ENCODE assay signal across 8 cellular contexts in the genomic region with DNA sequence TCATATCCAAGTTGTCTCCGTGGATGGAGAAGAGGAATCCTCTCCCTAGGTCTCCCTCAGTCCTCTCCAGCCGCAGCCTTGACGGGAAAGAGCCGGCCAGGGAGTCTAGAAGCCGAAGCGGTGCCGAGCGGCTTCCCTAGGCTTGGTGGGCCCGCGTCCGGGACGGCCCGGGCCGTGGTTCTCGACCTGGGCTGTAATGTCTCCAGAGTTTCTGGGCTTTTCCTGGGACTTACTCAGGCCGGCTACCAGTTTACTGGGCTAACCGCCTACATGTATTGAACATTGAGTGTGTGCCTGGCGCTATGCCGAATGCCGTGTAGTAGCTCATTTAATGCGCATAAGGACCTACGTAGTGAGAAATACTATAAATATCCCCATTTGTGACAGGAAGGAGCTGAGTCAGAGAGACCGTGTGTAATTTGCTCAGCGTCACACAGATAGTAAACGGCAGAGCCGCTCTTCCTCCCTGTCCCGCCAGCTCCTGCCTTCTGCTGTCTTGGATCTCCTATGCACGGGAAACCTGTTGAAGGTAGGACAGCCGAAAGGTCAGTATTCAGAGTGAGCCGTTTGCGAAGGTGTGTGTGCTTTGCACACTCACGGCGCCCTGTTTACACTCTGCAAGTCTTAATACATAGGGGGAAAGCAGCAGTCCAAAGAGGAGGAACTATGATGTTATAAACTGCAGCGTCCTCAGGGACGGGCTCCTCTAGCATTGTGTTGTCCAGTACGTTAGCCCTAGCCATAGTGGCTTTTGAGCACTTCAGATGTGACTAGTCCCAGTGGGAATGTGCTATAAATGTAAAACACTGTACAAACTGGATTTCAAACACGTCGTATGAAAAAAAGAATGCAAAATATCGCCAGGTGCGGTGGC. TPM values are rescaled to one million over a fixed set of nuclear protein-coding genes. Genes with fewer than 3 reads are reported as not detected.
DNase-seq lines count a peak whose midpoint lies in the region; ATAC-seq and TF ChIP-seq lines count a peak whose summit lies in the region.

No MANE protein-coding gene starts in this region.

- H3K27me3 ChIP-seq in BE2C (no peaks in the 10 kb centered on the region), endocrine pancreas (ENCODE audit: control insufficient read depth, insufficient read depth, low read length) (no peaks in the 10 kb centered on the region), mononuclear cell (ENCODE audit: insufficient read depth, low read length) (no peaks in the 10 kb centered on the region)

- TF ChIP-seq CTCF in BE2C (IDR thresholded peaks at IDR 0.05; ENCODE audit: low read depth, low read length): no peak

- POLR2A ChIA-PET in activated CD4-positive, alpha-beta memory T cell treated with anti-CD3 and anti-CD28 coated beads for 36 hours (lab: Charles Lee): interaction anchor here (0.6 to 2.4 kb wide), 21 partner anchors 8 to 298 kb away, joined by 3 to 28 read pairs (median 4); a partner anchor contains a TSS

- no peaks in the 10 kb centered on the region for H3K36me3 ChIP-seq in BE2C
- H3K36me3 ChIP-seq in endocrine pancreas (ENCODE audit: control insufficient read depth, insufficient read depth, low read length): no peaks in the 10 kb centered on the region

- H3K4me3 Mint-ChIP-seq in activated CD4-positive, alpha-beta memory T cell treated with anti-CD3 and anti-CD28 coated beads for 36 hours: peak overlapping the region; percentile 93

- peak; percentile 28 for DNase-seq in BE2C
- DNase-seq in GM19238 (ENCODE audit: insufficient read length, low spot score): peak; percentile 58
- peak; percentile 89 for DNase-seq in NCI-H69 (lab: John Stamatoyannopoulos, UW)
- DNase-seq in activated CD4-positive, alpha-beta memory T cell treated with anti-CD3 and anti-CD28 coated beads for 36 hours: peak; percentile 87
- DNase-seq in stimulated activated CD8-positive, alpha-beta memory T cell treated with anti-CD3 and anti-CD28 coated beads, Interleukin-2, amount 100 ng/mL, for 48 hours (ENCODE audit: low read depth in 2 of 2): peak; percentile 22 to 58

- peak overlapping the region; percentile 78 for H3K4me3 ChIP-seq in BE2C (ENCODE audit: low read depth, low read length)
- H3K4me3 ChIP-seq in endocrine pancreas (ENCODE audit: control insufficient read depth, insufficient read depth, low read length): peak overlapping the region; percentile 56
- H3K4me3 ChIP-seq in mononuclear cell (ENCODE audit: low read length): peak overlapping the region; percentile 64

- peaks cover 13% of the 10 kb centered on the region for H3K36me3 Mint-ChIP-seq in activated CD4-positive, alpha-beta memory T cell treated with anti-CD3 and anti-CD28 coated beads for 36 hours

- H3K9ac ChIP-seq in endocrine pancreas (ENCODE audit: control insufficient read depth, insufficient read depth, low read length): peak overlapping the region; percentile 86

- peaks cover 21% of the 10 kb centered on the region for H3K4me1 Mint-ChIP-seq in activated CD4-positive, alpha-beta memory T cell treated with anti-CD3 and anti-CD28 coated beads for 36 hours (ENCODE audit: low read depth)

- CTCF ChIA-PET in activated CD4-positive, alpha-beta memory T cell treated with anti-CD3 and anti-CD28 coated beads for 36 hours (lab: Charles Lee): interaction anchor here (0.6 to 1.6 kb wide), 7 partner anchors 13 to 50 kb away, joined by 3 to 7 read pairs (median 5); a partner anchor contains a TSS

- H3K27me3 Mint-ChIP-seq in activated CD4-positive, alpha-beta memory T cell treated with anti-CD3 and anti-CD28 coated beads for 36 hours: no peaks in the 10 kb centered on the region

- H3K9me3 Mint-ChIP-seq in activated CD4-positive, alpha-beta memory T cell treated with anti-CD3 and anti-CD28 coated beads for 36 hours: no peaks in the 10 kb centered on the region

- H3K27ac Mint-ChIP-seq in activated CD4-positive, alpha-beta memory T cell treated with anti-CD3 and anti-CD28 coated beads for 36 hours: peak overlapping the region; percentile 93

- H3K4me1 ChIP-seq in BE2C (no peaks in the 10 kb centered on the region), endocrine pancreas (ENCODE audit: control insufficient read depth, insufficient read depth, low read length) (no peaks in the 10 kb centered on the region), mononuclear cell (ENCODE audit: insufficient read depth, low read length) (peaks cover 21% of the 10 kb centered on the region)

- intact Hi-C loops in activated CD4-positive, alpha-beta memory T cell treated with anti-CD3 and anti-CD28 coated beads for 36 hours (cut with micrococcal nuclease): loop anchor here (1.0 to 5.0 kb wide), 6 partner anchors 20 to 353 kb away; a partner anchor contains a TSS

- peak; percentile 50 for ATAC-seq in HG03354 (IDR thresholded peaks at IDR 0.05; ENCODE audit: poor library complexity, severe bottlenecking, unreplicated experiment)

- H3K9me3 ChIP-seq in BE2C (no peaks in the 10 kb centered on the region), endocrine pancreas (ENCODE audit: control insufficient read depth, low read length) (no peaks in the 10 kb centered on the region), mononuclear cell (ENCODE audit: low read depth, low read length) (no peaks in the 10 kb centered on the region)

RNA-seq across cellular contexts. Expression of a gene that starts 0.7 kb away (rescaled TPM):
- 16.4 TPM for polyA plus RNA-seq in BE2C (2012; ENCODE audit: insufficient read depth, insufficient read length, low read depth)
- 100 to 1,000 TPM; 153 to 159 TPM for total RNA-seq in activated CD4-positive, alpha-beta memory T cell treated with anti-CD3 and anti-CD28 coated beads for 36 hours
- total RNA-seq in mononuclear cell: 9.6 TPM

RNA-seq across cellular contexts. Expression of a gene that starts 14.4 kb away (rescaled TPM):
- 10.1 TPM for polyA plus RNA-seq in BE2C (2012; ENCODE audit: insufficient read depth, insufficient read length, low read depth)
- 10 to 100 TPM; 14.2 to 17.5 TPM for total RNA-seq in activated CD4-positive, alpha-beta memory T cell treated with anti-CD3 and anti-CD28 coated beads for 36 hours
- total RNA-seq in mononuclear cell: 4.9 TPM

RNA-seq across cellular contexts. Expression of a gene that starts 22.9 kb away (rescaled TPM):
- polyA plus RNA-seq in BE2C (2012; ENCODE audit: insufficient read depth, insufficient read length, low read depth): 30.9 TPM
- total RNA-seq in activated CD4-positive, alpha-beta memory T cell treated with anti-CD3 and anti-CD28 coated beads for 36 hours: 10 to 100 TPM; 75.2 to 77.3 TPM
- 17.8 TPM for total RNA-seq in mononuclear cell

RNA-seq across cellular contexts. Expression of a gene that starts 28.2 kb away (rescaled TPM):
- 73.0 TPM for polyA plus RNA-seq in BE2C (2012; ENCODE audit: insufficient read depth, insufficient read length, low read depth)
- 10 to 100 TPM; 36.6 to 38.6 TPM for total RNA-seq in activated CD4-positive, alpha-beta memory T cell treated with anti-CD3 and anti-CD28 coated beads for 36 hours
- 43.2 TPM for total RNA-seq in mononuclear cell

RNA-seq across cellular contexts. Expression of a gene that starts 45.4 kb away (rescaled TPM):
- 61.7 TPM for polyA plus RNA-seq in BE2C (2012; ENCODE audit: insufficient read depth, insufficient read length, low read depth)
- total RNA-seq in activated CD4-positive, alpha-beta memory T cell treated with anti-CD3 and anti-CD28 coated beads for 36 hours: 100 to 1,000 TPM; 127 to 133 TPM
- 85.2 TPM for total RNA-seq in mononuclear cell

Comparison
In these comparisons a context has a peak if more than half of its experiments do, and no peak if none do; other contexts are left out.
1. Peak in every context shown above with its lines: DNase-seq, ATAC-seq and H3K4me3 ChIP-seq.
2. DNase-seq: peak in every context shown above with its lines; median percentile 89 in NCI-H69; 87 in activated CD4-positive, alpha-beta memory T cell treated with anti-CD3 and anti-CD28 coated beads for 36 hours; 58 in GM19238; 40 in stimulated activated CD8-positive, alpha-beta memory T cell treated with anti-CD3 and anti-CD28 coated beads, Interleukin-2, amount 100 ng/mL, for 48 hours; 28 in BE2C.
3. RNA of a gene that starts 0.7 kb away (total RNA-seq): 153 to 159 TPM in activated CD4-positive, alpha-beta memory T cell treated with anti-CD3 and anti-CD28 coated beads for 36 hours; 9.6 TPM in mononuclear cell (single experiment); every median in the first group is over 10 times any median in the second.